ENCODE assay signal across 8 cellular contexts in genomic region chr12:14961466-14962155, GRCh38. TPM values are rescaled to one million over a fixed set of nuclear protein-coding genes. Genes with fewer than 3 reads are reported as not detected.
DNase-seq lines count a peak whose midpoint lies in the region; ATAC-seq lines count a peak whose summit lies in the region.

TSS of gene ARHGDIB (minus strand) at chr12:14961601. CDS start at chr12:14950712, 10,889 bp downstream.

- intact Hi-C loops in left colon (cut with DNase I, micrococcal nuclease) = no loop called here

- DNase-seq in SK-N-DZ (ENCODE audit: low spot score) (peak; percentile 41), left colon (peak; percentile 48 to 49), OCI-M2 (lab: John Stamatoyannopoulos, UW; ENCODE audit: unreplicated experiment) (no peak), NCI-H1436 treated with DMSO at 0.1 percent for 48 hours (lab: John Stamatoyannopoulos, UW) (no peak)
- peak; percentile 72 for DNase-seq in activated naive CD8-positive, alpha-beta T cell treated with anti-CD3 and anti-CD28 coated beads, Interleukin-2, amount 50 U/mL, for 24 hours
- peak; percentile 72 for DNase-seq in stimulated activated CD8-positive, alpha-beta memory T cell treated with anti-CD3 and anti-CD28 coated beads, Interleukin-4, amount 100 ng/mL, for 48 hours

- H3K27ac Mint-ChIP-seq in activated naive CD8-positive, alpha-beta T cell treated with anti-CD3 and anti-CD28 coated beads, Interleukin-2, amount 50 U/mL, for 24 hours = peak within 1 kb of the TSS; percentile 91

- peaks cover 13% of the 10 kb centered on the region for H3K36me3 Mint-ChIP-seq in activated naive CD8-positive, alpha-beta T cell treated with anti-CD3 and anti-CD28 coated beads, Interleukin-2, amount 50 U/mL, for 24 hours (ENCODE audit: low read depth)

- no peaks in the 10 kb centered on the region for H3K9me3 Mint-ChIP-seq in activated naive CD8-positive, alpha-beta T cell treated with anti-CD3 and anti-CD28 coated beads, Interleukin-2, amount 50 U/mL, for 24 hours

- peaks cover 64% of the 10 kb centered on the region for H3K4me1 Mint-ChIP-seq in activated naive CD8-positive, alpha-beta T cell treated with anti-CD3 and anti-CD28 coated beads, Interleukin-2, amount 50 U/mL, for 24 hours

- H3K27me3 Mint-ChIP-seq in activated naive CD8-positive, alpha-beta T cell treated with anti-CD3 and anti-CD28 coated beads, Interleukin-2, amount 50 U/mL, for 24 hours = no peaks in the 10 kb centered on the region

- peak within 1 kb of the TSS; percentile 89 for H3K4me3 Mint-ChIP-seq in activated naive CD8-positive, alpha-beta T cell treated with anti-CD3 and anti-CD28 coated beads, Interleukin-2, amount 50 U/mL, for 24 hours

- peak; percentile 71 for ATAC-seq in GM18870 (IDR thresholded peaks at IDR 0.05; ENCODE audit: unreplicated experiment)
- peak; percentile 58 for ATAC-seq in HG03060 (IDR thresholded peaks at IDR 0.05; ENCODE audit: low read depth, unreplicated experiment)
- peak; percentile 75 for ATAC-seq in activated naive CD8-positive, alpha-beta T cell treated with anti-CD3 and anti-CD28 coated beads, Interleukin-2, amount 50 U/mL, for 24 hours
- ATAC-seq in left colon = peak; percentile 72

RNA-seq across cellular contexts. Expression of gene ARHGDIB, which starts in this region (rescaled TPM):
- polyA plus RNA-seq in SK-N-DZ (2014; cell fraction: cytosol; rRNA removed) = 0.77 and 0.94 TPM in 2 replicates
- 0.50 and 3.4 TPM in 2 replicates for polyA plus RNA-seq in SK-N-DZ (2014; cell fraction: nucleus; rRNA removed)
- 10 to 100 TPM; 23.5 to 38.5 TPM for total RNA-seq in left colon

Comparison
In these comparisons a context has a peak if more than half of its experiments do, and no peak if none do; other contexts are left out.
1. DNase-seq: peak in SK-N-DZ (single experiment), activated naive CD8-positive, alpha-beta T cell treated with anti-CD3 and anti-CD28 coated beads, Interleukin-2, amount 50 U/mL, for 24 hours (single experiment), left colon (2 of 2) and stimulated activated CD8-positive, alpha-beta memory T cell treated with anti-CD3 and anti-CD28 coated beads, Interleukin-4, amount 100 ng/mL, for 48 hours (single experiment); none in OCI-M2 (single experiment) and NCI-H1436 treated with DMSO at 0.1 percent for 48 hours (single experiment).
2. Peak in every context shown above with its lines, with median percentiles within 50 percentile points of each other: ATAC-seq.